ENCODE assay signal across 8 cellular contexts in the genomic region with DNA sequence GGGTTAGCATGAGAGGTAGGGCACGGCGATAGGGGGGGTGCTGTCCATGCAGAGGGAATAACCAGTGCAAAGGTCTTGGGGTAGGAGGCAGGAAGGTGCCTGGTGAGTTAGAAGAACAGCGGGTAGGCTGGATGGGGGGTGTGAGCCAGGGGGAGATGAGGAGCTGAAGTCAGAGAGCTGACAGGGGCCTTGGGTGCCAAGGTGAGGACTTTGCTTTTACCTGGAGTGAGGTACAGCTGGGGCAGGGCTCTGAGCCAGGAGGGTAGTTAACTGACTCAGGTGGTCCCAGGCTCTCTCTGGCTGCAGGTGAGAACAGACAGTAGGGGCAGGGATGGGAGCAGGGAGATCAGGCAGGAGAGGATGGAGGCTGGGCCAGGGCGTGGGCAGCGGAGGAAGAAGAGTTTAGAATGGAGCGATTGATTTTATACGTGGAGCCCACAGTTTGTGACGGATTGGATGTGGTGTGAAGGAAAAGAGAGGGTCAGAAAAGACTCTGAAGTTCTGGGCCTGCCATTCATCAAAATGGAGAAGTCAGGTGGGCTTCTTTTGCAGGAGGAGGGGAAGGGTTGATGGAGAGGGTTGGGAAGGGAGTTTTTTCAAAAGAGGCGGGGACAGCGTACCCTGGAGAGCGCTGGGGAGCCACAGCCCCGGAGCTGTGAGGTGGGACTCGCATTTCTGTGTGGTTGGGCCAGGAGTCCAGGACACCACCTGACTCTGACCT. TPM values are rescaled to one million over a fixed set of nuclear protein-coding genes. Genes with fewer than 3 reads are reported as not detected.
DNase-seq lines count a peak whose midpoint lies in the region; ATAC-seq, FAIRE-seq and TF ChIP-seq lines count a peak whose summit lies in the region.

No MANE protein-coding gene starts in this region.

- WGBS in prostate gland = 44% methylated on average over 13 of the region's 13 CpGs

- no peak for ATAC-seq in T-cell (replicated peaks in 1 of 4)
- ATAC-seq in foreskin keratinocyte = peak; percentile 1
- ATAC-seq in HG02938 (IDR thresholded peaks at IDR 0.05; ENCODE audit: unreplicated experiment) = no peak
- no peak for ATAC-seq in HG02588 (IDR thresholded peaks at IDR 0.05; ENCODE audit: unreplicated experiment)
- ATAC-seq in HG03354 (IDR thresholded peaks at IDR 0.05; ENCODE audit: poor library complexity, severe bottlenecking, unreplicated experiment) = no peak

- no peaks in the 10 kb centered on the region for H3K4me1 ChIP-seq in foreskin keratinocyte
- peaks cover 17% of the 10 kb centered on the region for H3K4me1 ChIP-seq in prostate gland (replicated peaks)

- DNase-seq in GDM1 (lab: John Stamatoyannopoulos, UW) (peak; percentile 27), T-cell (no peak), foreskin keratinocyte (no peak), prostate gland (ENCODE audit: low spot score) (no peak), urothelium cell line (ENCODE audit: low spot score) (no peak)

- CTCF ChIA-PET in T-cell (lab: Charles Lee) = interaction anchor here in 1 of 2 donors (0.6 kb wide), 1 partner anchor 158 kb away, joined by 3 read pairs; no protein-coding TSS in a partner anchor

- intact Hi-C loops in prostate gland (cut with DNase I) = no loop called here

- H3K27ac Mint-ChIP-seq in T-cell = peak overlapping the region; percentile 91 to 95

- H3K27me3 ChIP-seq in foreskin keratinocyte (no peaks in the 10 kb centered on the region), prostate gland (replicated peaks; ENCODE audit: insufficient read depth) (no peaks in the 10 kb centered on the region)

- H3K9me3 Mint-ChIP-seq in T-cell = no peaks in the 10 kb centered on the region

- no peak for TF ChIP-seq CTCF in foreskin keratinocyte (conservative IDR thresholded peaks at IDR 0.05)
- TF ChIP-seq CTCF in prostate gland (IDR thresholded peaks at IDR 0.05) = no peak

- peaks cover 67 to 76% (median 73%) of the 10 kb centered on the region in 3 donors for H3K4me1 Mint-ChIP-seq in T-cell

- H3K36me3 Mint-ChIP-seq in T-cell = peaks cover 4% of the 10 kb centered on the region

- H3K4me3 ChIP-seq in prostate gland = peak overlapping the region; percentile 95 to 96

- peak overlapping the region; percentile 82 to 91 (median 82) for H3K4me3 Mint-ChIP-seq in T-cell

- H3K27ac ChIP-seq in foreskin keratinocyte (no peak overlapping the region), prostate gland (peak overlapping the region; percentile 97 to 99)

- no peaks in the 10 kb centered on the region for H3K36me3 ChIP-seq in prostate gland

- no peaks in the 10 kb centered on the region for H3K27me3 Mint-ChIP-seq in T-cell

- H3K9me3 ChIP-seq in prostate gland = no peaks in the 10 kb centered on the region

- FAIRE-seq in urothelium cell line (lab: Jason Lieb, UNC) = no peak

- no peak for TF ChIP-seq POLR2A in prostate gland (IDR thresholded peaks at IDR 0.05)

- POLR2A ChIA-PET in T-cell (lab: Charles Lee) = interaction anchor here in 1 of 2 donors (0.6 kb wide), 1 partner anchor 36 kb away, joined by 3 read pairs; no protein-coding TSS in a partner anchor

RNA-seq across cellular contexts. Expression of a gene that starts 1.2 kb away (rescaled TPM):
- total RNA-seq in T-cell (100 to 1,000 TPM; 189 to 318 (median 227) TPM), foreskin keratinocyte (26.4 and 27.5 TPM in 2 replicates), prostate gland (100 to 1,000 TPM in 1 of 2 donors, 10 to 100 TPM in 1; 32.2 to 120 TPM)
- 34.0 and 38.7 TPM in 2 replicates for polyA plus RNA-seq in foreskin keratinocyte

RNA-seq across cellular contexts. Expression of a gene that starts 31.3 kb away (rescaled TPM):
- total RNA-seq in T-cell = 1 to 10 TPM; 1.1 to 4.3 (median 3.7) TPM
- 0.21 and 0.48 TPM in 2 replicates for total RNA-seq in foreskin keratinocyte
- 0.25 and 0.43 TPM in 2 replicates for polyA plus RNA-seq in foreskin keratinocyte
- 10 to 100 TPM in 1 of 2 donors, 1 to 10 TPM in 1; 9.7 to 10.6 TPM for total RNA-seq in prostate gland

RNA-seq across cellular contexts. Expression of a gene that starts 34.9 kb away (rescaled TPM):
- total RNA-seq in T-cell = 10 to 100 TPM; 14.1 to 29.0 (median 26.8) TPM
- 3.2 and 3.6 TPM in 2 replicates for total RNA-seq in foreskin keratinocyte
- polyA plus RNA-seq in foreskin keratinocyte = 0.72 and 0.95 TPM in 2 replicates
- 1 to 10 TPM; 8.2 to 9.3 TPM for total RNA-seq in prostate gland

RNA-seq across cellular contexts. Expression of a gene that starts 42.6 kb away (rescaled TPM):
- total RNA-seq in T-cell (under 1 TPM in 3 of 5 donors, not detected in 2; 0.41 to 0.51 (median 0.46) TPM), foreskin keratinocyte (not detected in 2 replicates), prostate gland (10 to 100 TPM; 14.8 to 22.6 TPM)
- polyA plus RNA-seq in foreskin keratinocyte = not detected in 2 replicates
